Comparison of ENCODE assay signal across 8 cellular contexts in the genomic region with DNA sequence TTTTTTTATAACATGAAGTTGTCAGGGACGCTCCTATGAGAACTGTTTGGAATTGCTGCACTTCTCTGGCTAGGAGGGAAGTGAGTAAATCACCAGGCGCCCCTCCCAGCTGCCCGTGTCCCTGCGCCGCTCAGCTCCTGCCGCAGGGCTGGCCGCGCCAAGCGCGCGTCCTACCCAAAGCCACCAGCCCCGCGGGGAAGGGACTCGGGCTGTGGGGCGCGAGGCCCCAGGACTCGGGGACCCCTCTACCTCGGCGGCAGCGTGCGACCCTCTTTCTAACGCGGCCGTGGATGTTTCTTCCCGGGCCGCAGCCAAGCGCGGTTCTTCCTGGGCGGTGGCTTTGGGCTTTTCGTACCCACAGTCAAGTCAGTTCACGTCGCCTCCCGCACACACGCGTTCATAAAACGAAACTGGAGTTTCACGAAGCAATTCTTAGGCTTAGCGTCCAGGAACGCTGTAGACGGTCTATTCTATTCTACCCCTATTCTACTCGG. TPM values are rescaled to one million over a fixed set of nuclear protein-coding genes. Genes with fewer than 3 reads are reported as not detected.
A peak's percentile ranks its signal among the peaks of the same experiment; 100 is the strongest.
DNase-seq lines count a peak whose midpoint lies in the region; ATAC-seq and TF ChIP-seq lines count a peak whose summit lies in the region.

No MANE protein-coding gene starts in this region.

- peak in 1 of 2 donors; percentile 44 for TF ChIP-seq EP300 in tibial nerve (IDR thresholded peaks at IDR 0.05)

- no peak for TF ChIP-seq POLR2A in right lobe of liver (IDR thresholded peaks at IDR 0.05)
- no peak for TF ChIP-seq POLR2A in tibial nerve (IDR thresholded peaks at IDR 0.05)

- H3K27me3 ChIP-seq in right lobe of liver, result peaks cover 0 to 38% of the 10 kb centered on the region in 2 donors
- peaks cover 0 to 91% of the 10 kb centered on the region in 2 donors for H3K27me3 ChIP-seq in tibial nerve

- H3K4me3 ChIP-seq in AG09309 (ENCODE audit: control insufficient read depth, low read depth, low read length), result peak overlapping the region; percentile 70
- H3K4me3 ChIP-seq in right lobe of liver, result peak overlapping the region; percentile 39 to 51 (median 49)
- H3K4me3 ChIP-seq in tibial nerve, result peak overlapping the region; percentile 52 to 67 (median 58)

- no peaks in the 10 kb centered on the region for H3K36me3 ChIP-seq in right lobe of liver
- peaks cover 0 to 4% (median 0%) of the 10 kb centered on the region in 3 donors for H3K36me3 ChIP-seq in tibial nerve

- H3K9me3 ChIP-seq in right lobe of liver (no peaks in the 10 kb centered on the region), tibial nerve (no peaks in the 10 kb centered on the region)

- H3K4me1 ChIP-seq in right lobe of liver (peaks cover 0 to 14% (median 0%) of the 10 kb centered on the region in 4 donors), tibial nerve (peaks cover 0 to 64% (median 17%) of the 10 kb centered on the region in 4 donors)

- TF ChIP-seq CTCF in AG09309 (IDR thresholded peaks at IDR 0.05; ENCODE audit: control insufficient read depth, insufficient read depth, low read depth, low read length, missing control alignments) (no peak), right lobe of liver (IDR thresholded peaks at IDR 0.05) (no peak), tibial nerve (IDR thresholded peaks at IDR 0.05) (no peak)

- WGBS in right lobe of liver (ENCODE audit: insufficient coverage, low coverage, low lambda C conversion rate, missing lambda C conversion rate), result under 1% methylated on average over 12 of the region's 41 CpGs
- WGBS in tibial nerve, 2 donors, result 0 to 10% methylated on average over 31 to 39 of the region's 41 CpGs

- DNase-seq in AG09309 (ENCODE audit: low read depth) (no peak), right lobe of liver (peak in 1 of 3 donors; percentile 55), tibial nerve (ENCODE audit: low spot score in 2 of 2) (no peak), SIG-M5 (lab: John Stamatoyannopoulos, UW) (no peak), midbrain (lab: John Stamatoyannopoulos, UW) (no peak), NCI-H510A treated with DMSO at 0.1 percent for 48 hours (lab: John Stamatoyannopoulos, UW) (no peak)

- H3K27ac ChIP-seq in cingulate gyrus (ENCODE audit: low read depth, low read length) (peak overlapping the region; percentile 69), right lobe of liver (no peak overlapping the region), tibial nerve (peak overlapping the region; percentile 56 to 93 (median 83))

- intact Hi-C loops in right lobe of liver (cut with DNase I), result no loop called here

- ATAC-seq in HG02885 (IDR thresholded peaks at IDR 0.05; ENCODE audit: poor library complexity, unreplicated experiment), result peak; percentile 26
- peak; percentile 71 to 85 (median 76) for ATAC-seq in right lobe of liver

RNA-seq across cellular contexts. Expression of a gene that starts 15.2 kb away (rescaled TPM):
- total RNA-seq in right lobe of liver, result under 1 TPM; 0.24 to 0.87 (median 0.50) TPM
- total RNA-seq in tibial nerve, result 10 to 100 TPM; 36.0 to 53.7 (median 50.2) TPM

Comparison
In these comparisons a context has a peak if more than half of its experiments do, and no peak if none do; other contexts are left out.
1. H3K27ac ChIP-seq: peak in cingulate gyrus (single experiment) and tibial nerve (4 of 4); none in right lobe of liver (0 of 3).
2. RNA of a gene that starts 15.2 kb away (total RNA-seq): 36.0 to 53.7 TPM in tibial nerve; 0.24 to 0.87 TPM in right lobe of liver; every median in the first group is over 10 times any median in the second.
3. Peak in every context shown above with its lines, with median percentiles within 50 percentile points of each other: H3K4me3 ChIP-seq.